Comparison of ENCODE assay signal across 9 cellular contexts in genomic region chr6:8082954-8083858, GRCh38. TPM values are rescaled to one million over a fixed set of nuclear protein-coding genes. Genes with fewer than 3 reads are reported as not detected.
DNase-seq lines count a peak whose midpoint lies in the region; ATAC-seq and TF ChIP-seq lines count a peak whose summit lies in the region.
"Had no signal": no experiment of that assay in that cellular context is flagged by ENCODE, and none has a peak within 500 bp of the region (broad histone marks: within the 10 kb centered on the region; RNA-seq: fewer than 3 reads in every experiment).

No MANE protein-coding gene starts in this region.

- H3K36me3 ChIP-seq in spleen (peaks cover 0 to 81% (median 21%) of the 10 kb centered on the region in 6 donors), Karpas-422 (ENCODE audit: insufficient read depth, low read length) (peaks cover 32% of the 10 kb centered on the region; the same call in 1 of the 2 replicates)

- peaks cover 0 to 42% (median 3%) of the 10 kb centered on the region in 6 donors for H3K4me1 ChIP-seq in spleen
- no peaks in the 10 kb centered on the region for H3K4me1 ChIP-seq in Karpas-422 (ENCODE audit: low read length)

- H3K9me3 ChIP-seq in spleen (peaks cover 0 to 1% (median 0%) of the 10 kb centered on the region in 8 donors), Karpas-422 (ENCODE audit: low read length) (no peaks in the 10 kb centered on the region)

- DNase-seq in activated CD4-positive, CD25-positive, alpha-beta regulatory T cell (lab: John Stamatoyannopoulos, UW) = no peak
- peak; percentile 73 for DNase-seq in RWPE1 (ENCODE audit: low spot score)
- DNase-seq in fibroblast of villous mesenchyme (ENCODE audit: low read depth) = peak; percentile 87
- DNase-seq in spleen = no peak
- DNase-seq in putamen (ENCODE audit: low spot score) = no peak
- DNase-seq in KG1 (lab: John Stamatoyannopoulos, UW) = no peak
- no peak for DNase-seq in Karpas-422
- DNase-seq: CD4-positive, CD25-positive, alpha-beta regulatory T cell had no signal

- peaks cover 33% of the 10 kb centered on the region for H3K79me2 ChIP-seq in Karpas-422 (ENCODE audit: low read length)

- H3K4me3 ChIP-seq in fibroblast of villous mesenchyme (ENCODE audit: low read depth, low read length) = no peak overlapping the region
- no peak overlapping the region for H3K4me3 ChIP-seq in spleen
- no peak overlapping the region for H3K4me3 ChIP-seq in Karpas-422 (ENCODE audit: low read length)

- H3K27ac ChIP-seq in RWPE1 (no peak overlapping the region), spleen (peak overlapping the region in 6 of 8 donors; percentile 2 to 62 (median 38)), Karpas-422 (ENCODE audit: low read length) (no peak overlapping the region)

- H3K9me2 ChIP-seq in Karpas-422 (replicated peaks; ENCODE audit: insufficient read depth, low read length) = no peaks in the 10 kb centered on the region

- peak; percentile 21 to 45 for ATAC-seq in activated CD4-positive, CD25-positive, alpha-beta regulatory T cell treated with anti-CD3 and anti-CD28 coated beads, Interleukin-2, amount 50 U/mL, for 24 hours

- intact Hi-C loops in spleen (cut with DNase I; ENCODE audit: low total_unique reads) = no loop called here

- no peak overlapping the region for H3K9ac ChIP-seq in Karpas-422 (ENCODE audit: low read length)

- no peak overlapping the region for H2AFZ ChIP-seq in Karpas-422 (ENCODE audit: low read length)

- no peaks in the 10 kb centered on the region for H3K27me3 ChIP-seq in spleen (replicated peaks in 1 of 7)
- H3K27me3 ChIP-seq in Karpas-422 (ENCODE audit: low read length) = no peaks in the 10 kb centered on the region

- WGBS in spleen, 5 donors = 68 to 88% (median 78%) methylated on average over 11 of the region's 11 CpGs

- TF ChIP-seq POLR2A in spleen (IDR thresholded peaks at IDR 0.05) = no peak

- CTCF ChIA-PET in RWPE1 (lab: Yijun Ruan, JAX) = no interaction called here

- POLR2A ChIA-PET in RWPE1 (lab: Yijun Ruan, JAX; ENCODE audit: low non-redundant PET) = no interaction called here

- no peaks in the 10 kb centered on the region; the same call in 1 of the 2 replicates for H4K20me1 ChIP-seq in Karpas-422 (ENCODE audit: insufficient read depth, low read depth, low read length)

- TF ChIP-seq CTCF in RWPE1 (conservative IDR thresholded peaks at IDR 0.05; ENCODE audit: low read depth) = no peak
- no peak for TF ChIP-seq CTCF in fibroblast of villous mesenchyme (IDR thresholded peaks at IDR 0.05; ENCODE audit: insufficient read depth, low read depth, low read length)
- TF ChIP-seq CTCF in spleen (IDR thresholded peaks at IDR 0.05 in 8 of 11, conservative IDR thresholded peaks at IDR 0.05 in 3 of 11) = no peak

- H3K4me2 ChIP-seq in Karpas-422 (ENCODE audit: low read depth, low read length, poor library complexity, severe bottlenecking) = no peak overlapping the region

RNA-seq across cellular contexts. Expression of gene BLOC1S5, which starts 19.0 kb away (rescaled TPM):
- total RNA-seq in fibroblast of villous mesenchyme (7.1 and 11.2 TPM in 2 replicates), spleen (10 to 100 TPM; 11.6 to 18.0 (median 14.6) TPM)
- 10 to 100 TPM in 1 of 3 donors, 1 to 10 TPM in 2; 6.6 to 11.3 (median 6.9) TPM for polyA plus RNA-seq in spleen
- 21.0 and 24.9 TPM in 2 replicates for total RNA-seq in Karpas-422 (2014; rRNA removed; shearing (Covaris generic); ENCODE audit: low replicate concordance)

RNA-seq across cellular contexts. Expression of gene EEF1E1, which starts 19.1 kb away (rescaled TPM):
- total RNA-seq in fibroblast of villous mesenchyme (22.5 and 35.8 TPM in 2 replicates), spleen (10 to 100 TPM; 12.2 to 18.6 (median 16.2) TPM)
- 10 to 100 TPM; 23.3 to 35.9 (median 34.1) TPM for polyA plus RNA-seq in spleen
- 51.3 and 74.9 TPM in 2 replicates for total RNA-seq in Karpas-422 (2014; rRNA removed; shearing (Covaris generic); ENCODE audit: low replicate concordance)

Comparison
In these comparisons a context has a peak if more than half of its experiments do, and no peak if none do; other contexts are left out.
1. DNase-seq: peak in RWPE1 (single experiment) and fibroblast of villous mesenchyme (single experiment); none in activated CD4-positive, CD25-positive, alpha-beta regulatory T cell (0 of 4), spleen (single experiment), putamen (single experiment), KG1 (single experiment) and Karpas-422 (single experiment).
2. H3K27ac ChIP-seq: peak in spleen (6 of 8); none in RWPE1 (single experiment) and Karpas-422 (single experiment).